ENCODE assay signal across 1 cellular context in the genomic region with DNA sequence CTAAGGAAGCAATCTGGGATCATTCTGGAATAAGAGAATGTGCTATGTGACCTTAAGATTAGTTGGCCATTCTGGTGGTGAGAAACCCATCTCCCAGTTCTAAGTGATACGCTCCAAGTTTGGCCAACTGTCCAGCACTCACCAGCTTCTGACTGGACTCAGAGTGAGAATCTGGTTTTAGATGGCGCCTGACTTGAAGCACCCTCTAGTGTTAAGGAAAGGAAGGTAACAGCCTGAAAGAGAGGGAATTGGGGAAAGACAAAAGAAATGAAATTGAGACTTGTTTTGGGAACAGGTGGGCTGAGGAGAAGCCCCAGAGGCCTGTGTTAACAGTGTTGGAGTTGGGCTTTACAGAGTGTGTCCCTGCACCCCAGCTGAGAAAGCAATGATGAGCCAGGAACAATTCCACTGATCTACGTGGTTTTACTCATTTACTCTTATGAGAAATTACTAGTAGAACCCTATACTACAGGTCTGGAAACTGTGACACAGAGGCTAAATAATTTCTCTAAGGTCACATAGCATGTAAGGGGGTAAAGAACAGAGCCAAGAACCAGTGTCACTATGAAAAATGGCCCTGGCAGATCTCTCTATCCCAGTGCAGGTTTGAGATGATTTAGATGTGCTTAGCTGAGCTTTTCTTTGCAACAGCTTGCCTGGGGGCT.
TF ChIP-seq lines count a peak whose summit lies in the region.

No MANE protein-coding gene starts in this region.

TF ChIP-seq in IMR-90, 13 proteins besides CTCF, POLR2A, EP300 and RAD21:
- TF ChIP-seq SMC3 (IDR thresholded peaks at IDR 0.05; ENCODE audit: low read depth, low read length) (peak; percentile 38; the same call in 1 of the 2 replicates), CHD1 (IDR thresholded peaks at IDR 0.05; ENCODE audit: low read depth, low read length) (no peak)
